In the genomic region with DNA sequence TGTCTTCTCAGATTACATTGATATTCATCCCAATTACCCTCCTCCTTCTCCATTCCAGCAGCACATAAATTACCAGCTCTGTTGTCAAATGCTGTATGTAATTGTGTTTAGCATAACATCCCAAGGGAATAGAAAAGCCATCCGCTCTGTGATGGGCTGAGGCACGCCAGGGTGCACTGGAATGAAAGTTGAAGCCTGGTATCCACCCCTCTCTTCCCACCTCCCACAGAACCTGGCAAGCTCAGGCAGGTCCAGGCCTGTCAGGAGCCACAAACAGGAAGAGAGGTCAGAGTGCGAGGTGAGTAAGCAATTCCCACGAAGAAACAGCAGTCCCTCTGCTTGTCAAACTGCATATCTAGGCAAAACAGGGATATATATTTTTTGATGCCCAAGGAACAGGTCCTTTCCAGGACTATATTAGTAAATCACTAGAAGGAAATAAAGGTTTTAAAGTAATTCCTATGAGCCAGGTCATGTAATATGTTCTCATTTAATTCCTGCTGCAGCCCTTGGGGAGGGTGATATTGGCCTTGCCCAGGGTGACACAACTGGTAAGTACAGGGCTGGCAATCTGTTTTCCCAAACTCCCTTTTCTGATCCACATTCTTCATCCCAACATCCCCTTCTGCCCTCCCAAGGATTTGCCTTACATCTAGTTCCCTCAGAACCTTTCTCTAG, we compare ENCODE assay signal across 1 cellular context.
TF ChIP-seq lines count a peak whose summit lies in the region.

No MANE protein-coding gene starts in this region.

TF ChIP-seq in HepG2, 621 proteins besides CTCF, POLR2A, EP300 and RAD21 (continued from another document):
- TF ChIP-seq ATRX (CRISPR knock-in tag; IDR thresholded peaks at IDR 0.05; ENCODE audit: borderline replicate concordance) (no peak), IKZF4 (CRISPR knock-in tag; IDR thresholded peaks at IDR 0.05; ENCODE audit: borderline replicate concordance, low read depth, not compliant biosample characterization) (no peak), GFI1 (CRISPR knock-in tag; IDR thresholded peaks at IDR 0.05; ENCODE audit: borderline replicate concordance) (no peak), ZNF629 (CRISPR knock-in tag; conservative IDR thresholded peaks at IDR 0.05) (no peak), ZNF644 (CRISPR knock-in tag; IDR thresholded peaks at IDR 0.05; ENCODE audit: low read depth) (no peak)
- TF ChIP-seq, protein P1, sequence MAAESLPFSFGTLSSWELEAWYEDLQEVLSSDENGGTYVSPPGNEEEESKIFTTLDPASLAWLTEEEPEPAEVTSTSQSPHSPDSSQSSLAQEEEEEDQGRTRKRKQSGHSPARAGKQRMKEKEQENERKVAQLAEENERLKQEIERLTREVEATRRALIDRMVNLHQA (CRISPR knock-in tag; IDR thresholded peaks at IDR 0.05), result no peak
- TF ChIP-seq, protein P2, sequence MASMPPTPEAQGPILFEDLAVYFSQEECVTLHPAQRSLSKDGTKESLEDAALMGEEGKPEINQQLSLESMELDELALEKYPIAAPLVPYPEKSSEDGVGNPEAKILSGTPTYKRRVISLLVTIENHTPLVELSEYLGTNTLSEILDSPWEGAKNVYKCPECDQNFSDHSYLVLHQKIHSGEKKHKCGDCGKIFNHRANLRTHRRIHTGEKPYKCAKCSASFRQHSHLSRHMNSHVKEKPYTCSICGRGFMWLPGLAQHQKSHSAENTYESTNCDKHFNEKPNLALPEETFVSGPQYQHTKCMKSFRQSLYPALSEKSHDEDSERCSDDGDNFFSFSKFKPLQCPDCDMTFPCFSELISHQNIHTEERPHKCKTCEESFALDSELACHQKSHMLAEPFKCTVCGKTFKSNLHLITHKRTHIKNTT (CRISPR knock-in tag; IDR thresholded peaks at IDR 0.05), result no peak
